Comparison of ENCODE assay signal across 19 cellular contexts in genomic region chr19:14772467-14772866, GRCh38. TPM values are rescaled to one million over a fixed set of nuclear protein-coding genes. Genes with fewer than 3 reads are reported as not detected.
DNase-seq lines count a peak whose midpoint lies in the region; ATAC-seq and TF ChIP-seq lines count a peak whose summit lies in the region.
"Had no signal": no experiment of that assay in that cellular context is flagged by ENCODE, and none has a peak within 500 bp of the region (broad histone marks: within the 10 kb centered on the region; RNA-seq: fewer than 3 reads in every experiment).

No MANE protein-coding gene starts in this region.

- DNase-seq in activated effector memory CD4-positive, alpha-beta T cell treated with anti-CD3 and anti-CD28 coated beads, Interleukin-2, amount 50 U/mL, for 16 hours = peak; percentile 25
- DNase-seq in activated effector memory CD4-positive, alpha-beta T cell treated with Interleukin-2 at 50 U/mL for 16 hours = no peak
- peak; percentile 15 for DNase-seq in RWPE2 (ENCODE audit: low spot score)
- DNase-seq in neural crest cell (ENCODE audit: low read depth, low spot score) = no peak
- peak; percentile 31 for DNase-seq in type B pancreatic cell (ENCODE audit: extremely low spot score, unreplicated experiment)
- DNase-seq in DMS79 (lab: John Stamatoyannopoulos, UW) = no peak
- DNase-seq in activated gamma-delta T cell treated with Interleukin-2 at 50 U/mL for 16 hours = no peak
- DNase-seq: C1 segment of cervical spinal cord; CD4-positive, CD25-positive, alpha-beta regulatory T cell; CD8-positive, alpha-beta memory T cell; COR-L47; DMS 273 treated with DMSO at 0.1 percent for 48 hours; DMS53; GDM1; GOT3; H7 had no signal

- H3K27me3 ChIP-seq in RWPE2 (ENCODE audit: insufficient read depth, poor library complexity, severe bottlenecking) = no peaks in the 10 kb centered on the region

- H3K27me3 Mint-ChIP-seq in neural crest cell (ENCODE audit: low read depth) (peaks cover 36% of the 10 kb centered on the region), type B pancreatic cell (peaks cover 3% of the 10 kb centered on the region)

- H3K4me1 Mint-ChIP-seq in neural crest cell (no peaks in the 10 kb centered on the region), type B pancreatic cell (ENCODE audit: unreplicated experiment) (no peaks in the 10 kb centered on the region)

- no peaks in the 10 kb centered on the region for H3K9me3 ChIP-seq in RWPE2 (ENCODE audit: severe bottlenecking)

- no peak for ATAC-seq in RWPE2 (ENCODE audit: low read depth)
- ATAC-seq in GM21447 (IDR thresholded peaks at IDR 0.05; ENCODE audit: unreplicated experiment) = no peak

- H3K4me3 ChIP-seq in RWPE2 (ENCODE audit: severe bottlenecking) = no peak overlapping the region

- no peak overlapping the region for H3K27ac ChIP-seq in RWPE2 (ENCODE audit: poor library complexity, severe bottlenecking)

- H3K27ac Mint-ChIP-seq in neural crest cell (ENCODE audit: unreplicated experiment) (peak overlapping the region; percentile 35), type B pancreatic cell (no peak overlapping the region)
- H3K27ac Mint-ChIP-seq: B cell; CD4-positive, CD25-positive, alpha-beta regulatory T cell; CD8-positive, alpha-beta memory T cell had no signal

- no peaks in the 10 kb centered on the region for H3K4me1 ChIP-seq in RWPE2 (ENCODE audit: insufficient read depth, poor library complexity, severe bottlenecking)

- H3K36me3 ChIP-seq in RWPE2 (ENCODE audit: low read depth) = no peaks in the 10 kb centered on the region

- TF ChIP-seq CTCF in RWPE2 (IDR thresholded peaks at IDR 0.05; ENCODE audit: poor library complexity, severe bottlenecking) = no peak
- TF ChIP-seq CTCF in neural crest cell (conservative IDR thresholded peaks at IDR 0.05) = no peak
- no peak for TF ChIP-seq CTCF in type B pancreatic cell (conservative IDR thresholded peaks at IDR 0.05)

- H3K4me3 Mint-ChIP-seq in neural crest cell (no peak overlapping the region), type B pancreatic cell (no peak overlapping the region)
- H3K4me3 Mint-ChIP-seq: B cell; CD4-positive, CD25-positive, alpha-beta regulatory T cell; CD8-positive, alpha-beta memory T cell had no signal

- H3K9me3 Mint-ChIP-seq in neural crest cell (no peaks in the 10 kb centered on the region), type B pancreatic cell (no peaks in the 10 kb centered on the region)
- H3K9me3 Mint-ChIP-seq: CD8-positive, alpha-beta memory T cell had no signal

- no peaks in the 10 kb centered on the region for H3K36me3 Mint-ChIP-seq in neural crest cell (ENCODE audit: low read depth)
- no peaks in the 10 kb centered on the region for H3K36me3 Mint-ChIP-seq in type B pancreatic cell
- H3K36me3 Mint-ChIP-seq: CD4-positive, CD25-positive, alpha-beta regulatory T cell; CD8-positive, alpha-beta memory T cell had no signal

RNA-seq across cellular contexts. Expression of gene ADGRE2, which starts 5.9 kb away (rescaled TPM):
- not detected in 2 replicates for total RNA-seq in neural crest cell
- 1.1 and 10.3 TPM in 2 replicates for total RNA-seq in type B pancreatic cell (ENCODE audit: low replicate concordance)
- total RNA-seq: H7, HT-29 had no signal

Comparison
In these comparisons a context has a peak if more than half of its experiments do, and no peak if none do; other contexts are left out.
1. DNase-seq: peak in activated effector memory CD4-positive, alpha-beta T cell treated with anti-CD3 and anti-CD28 coated beads, Interleukin-2, amount 50 U/mL, for 16 hours (single experiment), RWPE2 (single experiment) and type B pancreatic cell (single experiment); none in activated effector memory CD4-positive, alpha-beta T cell treated with Interleukin-2 at 50 U/mL for 16 hours (single experiment), neural crest cell (single experiment), DMS79 (single experiment) and activated gamma-delta T cell treated with Interleukin-2 at 50 U/mL for 16 hours (single experiment).